In genomic region chr2:109295781-109296117, GRCh38 we compare ENCODE assay signal across 22 cellular contexts.
"Had no signal": no experiment of that assay in that cellular context is flagged by ENCODE, and none has a peak within 500 bp of the region (broad histone marks: within the 10 kb centered on the region; RNA-seq: fewer than 3 reads in every experiment).

No MANE protein-coding gene starts in this region.

- H3K27ac ChIP-seq: body of pancreas, esophagus muscularis mucosa, gastrocnemius medialis, pancreas, psoas muscle, upper lobe of left lung had no signal

- H3K9me3 ChIP-seq: body of pancreas, esophagus muscularis mucosa, gastrocnemius medialis, pancreas, psoas muscle, upper lobe of left lung had no signal

- FAIRE-seq: islet of Langerhans, pancreas had no signal

- ATAC-seq: activated CD4-positive, alpha-beta T cell treated with anti-CD3 and anti-CD28 coated beads for 36 hours; activated T-cell treated with anti-CD3 and anti-CD28 coated beads, Interleukin-2, amount 50 U/mL, for 72 hours; body of pancreas; effector memory CD8-positive, alpha-beta T cell; gastrocnemius medialis; natural killer cell treated with Interleukin-12 subunit alpha and Interleukin-12 subunit beta and Interleukin-15 and Interleukin-18, amount 100 ng/mL, for 72 hours; pancreas; psoas muscle; right cardiac atrium; stimulated activated naive CD8-positive, alpha-beta T cell treated with anti-CD3 and anti-CD28 coated beads, Interleukin-15, Interleukin-2, amounts not matched to agents 100 U/mL and 50 U/mL, for 24 hours had no signal

- DNase-seq: activated B cell treated with CpG ODN at 0.5 μM for 24 hours; activated CD4-positive, alpha-beta T cell treated with anti-CD3 and anti-CD28 coated beads for 36 hours; activated CD4-positive, alpha-beta T cell treated with anti-CD3 and anti-CD28 coated beads, Interleukin-2, amount 50 U/mL, for 4 hours; activated effector memory CD4-positive, alpha-beta T cell treated with Interleukin-2 at 50 U/mL for 16 hours; activated T-cell treated with anti-CD3 and anti-CD28 coated beads, Interleukin-2, amount 50 U/mL, for 72 hours; anterior cingulate cortex; body of pancreas; central memory CD4-positive, alpha-beta T cell; effector memory CD8-positive, alpha-beta T cell; gastrocnemius medialis; hypothalamus; pancreas; psoas muscle; right cardiac atrium; stimulated activated CD4-positive, alpha-beta T cell treated with anti-CD3 and anti-CD28 coated beads, Interleukin-12 subunit alpha, Interleukin-12 subunit beta, amount 100 ng/mL, for 4 hours; stimulated activated CD4-positive, alpha-beta T cell treated with anti-CD3 and anti-CD28 coated beads, Interleukin-4, amount 100 ng/mL, for 4 hours; stimulated activated naive CD8-positive, alpha-beta T cell treated with anti-CD3 and anti-CD28 coated beads, Interleukin-15, Interleukin-2, amounts not matched to agents 100 U/mL and 50 U/mL, for 24 hours; T-helper 9 cell; upper lobe of left lung had no signal

- H3K36me3 ChIP-seq: esophagus muscularis mucosa, gastrocnemius medialis, pancreas, upper lobe of left lung had no signal

- H3K27me3 ChIP-seq: body of pancreas, esophagus muscularis mucosa, gastrocnemius medialis, pancreas, upper lobe of left lung had no signal

- H3K4me3 ChIP-seq: body of pancreas, esophagus muscularis mucosa, gastrocnemius medialis, pancreas, psoas muscle, upper lobe of left lung had no signal

- H3K4me1 ChIP-seq: body of pancreas, pancreas had no signal
